8 cellular contexts compared by ENCODE assay signal in the genomic region with DNA sequence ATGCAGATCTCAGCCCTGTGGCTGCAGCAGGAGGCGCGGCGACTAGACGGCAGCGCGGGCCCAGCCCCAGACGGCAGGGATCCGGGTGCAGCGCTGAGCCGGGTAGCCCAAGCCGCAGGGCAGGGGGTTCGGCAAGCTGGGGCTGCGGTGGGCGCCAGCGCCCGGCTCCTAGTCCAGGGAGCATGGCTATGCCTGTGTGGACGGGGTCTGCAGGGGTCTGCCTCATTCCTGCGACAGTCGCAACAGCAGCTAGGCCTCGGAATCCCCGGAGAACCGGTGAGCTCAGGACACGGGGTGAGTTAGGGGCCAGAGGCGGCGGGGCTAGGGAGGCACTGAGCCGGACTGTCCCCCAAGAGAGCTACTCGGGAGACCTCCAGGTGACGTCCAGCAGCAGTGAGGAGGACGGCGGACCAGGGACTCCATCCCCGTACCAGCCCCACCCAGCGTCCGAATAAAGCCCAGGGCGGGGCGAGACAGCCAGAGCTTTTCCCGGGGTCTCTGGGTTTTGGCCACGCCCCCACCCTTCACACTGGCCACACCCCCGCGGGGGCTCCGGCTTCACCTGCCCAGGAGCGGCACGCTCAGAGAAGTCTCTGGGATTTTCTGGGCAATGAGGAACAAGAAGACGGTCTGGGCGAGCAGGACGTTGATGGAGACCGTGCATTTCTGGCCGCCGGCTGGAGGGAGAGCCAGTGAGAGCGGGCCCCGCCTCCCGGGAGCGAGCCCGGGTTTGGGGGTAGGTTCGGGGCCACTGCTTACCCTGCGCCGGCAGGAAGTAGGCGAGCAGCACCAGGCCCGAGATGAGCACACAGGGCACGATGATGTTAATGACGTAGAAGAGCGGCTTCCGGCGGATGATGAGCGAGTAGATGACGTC. TPM values are rescaled to one million over a fixed set of nuclear protein-coding genes. Genes with fewer than 3 reads are reported as not detected.
DNase-seq lines count a peak whose midpoint lies in the region; ATAC-seq, FAIRE-seq and TF ChIP-seq lines count a peak whose summit lies in the region.

No MANE protein-coding gene starts in this region.

- in situ Hi-C loops in HepG2 (cut with HindIII; ENCODE audit: extremely low pct_ligation_motif_present, low pct_unique_long_range_greater_than_20kb) = loop anchor here (10.0 kb wide), 1 partner anchor 154 kb away; no protein-coding TSS in a partner anchor

- TF ChIP-seq POLR2A in HepG2 (IDR thresholded peaks at IDR 0.05; ENCODE audit: insufficient read depth in 1 of 2, low read depth in 2 of 2, low read length in 2 of 2) = no peak
- no peak for TF ChIP-seq POLR2A in suprapubic skin (IDR thresholded peaks at IDR 0.05)

- CTCF ChIA-PET in HepG2 (lab: Yijun Ruan, JAX; ENCODE audit: low intra/inter-chr PET ratio, low total read pairs) = no interaction called here

- intact Hi-C loops in HepG2 (cut with micrococcal nuclease; ENCODE audit: unreplicated experiment) = loop anchor here (10.0 kb wide), 1 partner anchor 164 kb away; no protein-coding TSS in a partner anchor

- DNase-seq in T follicular helper cell (ENCODE audit: low read depth) = peak; percentile 64
- no peak for DNase-seq in astrocyte (ENCODE audit: low read depth)
- DNase-seq in HepG2 (ENCODE audit: low spot score) = no peak
- peak in 1 of 2 donors; percentile 74 for DNase-seq in suprapubic skin (ENCODE audit: low spot score in 2 of 2)
- no peak for DNase-seq in NCI-H1105 treated with DMSO at 0.1 percent for 48 hours (lab: John Stamatoyannopoulos, UW)
- no peak for DNase-seq in DMS 273 (lab: John Stamatoyannopoulos, UW; ENCODE audit: unreplicated experiment)
- DNase-seq in NCI-H2029 (lab: John Stamatoyannopoulos, UW) = no peak

- H3K27ac Mint-ChIP-seq in astrocyte (ENCODE audit: unreplicated experiment) = no peak overlapping the region

- no peaks in the 10 kb centered on the region for H3K4me1 Mint-ChIP-seq in astrocyte (ENCODE audit: low read depth, unreplicated experiment)

- H3K27me3 ChIP-seq in astrocyte (ENCODE audit: insufficient read depth, low read length) = peaks cover 2% of the 10 kb centered on the region
- H3K27me3 ChIP-seq in HepG2 (ENCODE audit: control insufficient read depth in 1 of 2, insufficient read depth in 2 of 2, low read length in 2 of 2) = no peaks in the 10 kb centered on the region
- no peaks in the 10 kb centered on the region for H3K27me3 ChIP-seq in suprapubic skin

- H3K27ac ChIP-seq in astrocyte (ENCODE audit: low read depth, low read length) = no peak overlapping the region
- H3K27ac ChIP-seq in HepG2 (ENCODE audit: extremely low read length, insufficient read depth, low read length) = no peak overlapping the region
- no peak overlapping the region for H3K27ac ChIP-seq in suprapubic skin

- TF ChIP-seq RAD21 in HepG2 (CRISPR knock-in tag; IDR thresholded peaks at IDR 0.05) = no peak

- FAIRE-seq in astrocyte (lab: Jason Lieb, UNC) (no peak), HepG2 (lab: Jason Lieb, UNC) (no peak)

- WGBS in HepG2 (ENCODE audit: low lambda C conversion rate) = 97% methylated on average over 31 of the region's 65 CpGs
- 55% methylated on average over 48 of the region's 65 CpGs for WGBS in suprapubic skin

- peak overlapping the region; percentile 23 for H3K9ac ChIP-seq in astrocyte (ENCODE audit: low read length)
- H3K9ac ChIP-seq in HepG2 (ENCODE audit: insufficient read depth, low read depth, low read length) = no peak overlapping the region

- H3K79me2 ChIP-seq in astrocyte (ENCODE audit: insufficient read depth, low read length) (no peaks in the 10 kb centered on the region), HepG2 (ENCODE audit: insufficient read depth, low read length) (no peaks in the 10 kb centered on the region)

- peak overlapping the region; percentile 78 for H3K4me2 ChIP-seq in astrocyte (ENCODE audit: low read length)
- H3K4me2 ChIP-seq in HepG2 (ENCODE audit: low read depth, low read length) = no peak overlapping the region

- H3K4me3 ChIP-seq in astrocyte (ENCODE audit: insufficient read depth, low read depth, low read length) = peak overlapping the region; percentile 53
- no peak overlapping the region for H3K4me3 ChIP-seq in HepG2 (replicated peaks in 1 of 3; ENCODE audit: insufficient read depth in 1 of 3, low read depth in 2 of 3, low read length in 3 of 3)
- H3K4me3 ChIP-seq in suprapubic skin = peak overlapping the region; percentile 63

- H3K9me3 Mint-ChIP-seq in astrocyte (ENCODE audit: unreplicated experiment) = no peaks in the 10 kb centered on the region

- BruUV-seq in HepG2 (replicated peaks; lab: Mats Ljungman, UMichigan) = no TSS peak

- H4K20me1 ChIP-seq in astrocyte (ENCODE audit: insufficient read depth, low read length) (peaks cover 7% of the 10 kb centered on the region), HepG2 (ENCODE audit: insufficient read depth, low read length) (no peaks in the 10 kb centered on the region)

- H3K9me3 ChIP-seq in astrocyte (ENCODE audit: insufficient read depth, low read depth, low read length) (no peaks in the 10 kb centered on the region), HepG2 (ENCODE audit: low read length) (no peaks in the 10 kb centered on the region), suprapubic skin (no peaks in the 10 kb centered on the region)

- H3K36me3 ChIP-seq in astrocyte (ENCODE audit: insufficient read depth, low read length) = peaks cover 2% of the 10 kb centered on the region
- H3K36me3 ChIP-seq in HepG2 (replicated peaks in 1 of 2; ENCODE audit: control insufficient read depth in 1 of 2, insufficient read depth in 2 of 2, low read length in 2 of 2) = peaks cover 11 to 20% of the 10 kb centered on the region in 2 experiments; a peak in 4 of 5 replicates
- peaks cover 19% of the 10 kb centered on the region for H3K36me3 ChIP-seq in suprapubic skin

- H3K4me3 Mint-ChIP-seq in astrocyte (ENCODE audit: unreplicated experiment) = no peak overlapping the region

- POLR2A ChIA-PET in HepG2 (lab: Yijun Ruan, JAX) = no interaction called here

- ATAC-seq in HepG2 (no peak), HG03280 (IDR thresholded peaks at IDR 0.05; ENCODE audit: unreplicated experiment) (no peak)

- TF ChIP-seq EP300 in HepG2 (IDR thresholded peaks at IDR 0.05; ENCODE audit: low read depth in 2 of 2, low read length in 2 of 2) (no peak), HepG2 (CRISPR knock-in tag; IDR thresholded peaks at IDR 0.05; ENCODE audit: borderline replicate concordance) (no peak), suprapubic skin (IDR thresholded peaks at IDR 0.05) (no peak)

- TF ChIP-seq CTCF in astrocyte (IDR thresholded peaks at IDR 0.05; ENCODE audit: insufficient read depth, low read depth, low read length) = no peak
- no peak for TF ChIP-seq CTCF in HepG2 (CRISPR knock-in tag; IDR thresholded peaks at IDR 0.05)
- TF ChIP-seq CTCF in suprapubic skin (IDR thresholded peaks at IDR 0.05) = no peak

- peak overlapping the region; percentile 35 for H2AFZ ChIP-seq in astrocyte (ENCODE audit: low read depth, low read length)
- no peak overlapping the region for H2AFZ ChIP-seq in HepG2 (ENCODE audit: low read length)

- H3K4me1 ChIP-seq in astrocyte (ENCODE audit: insufficient read depth, low read length) (peaks cover 6% of the 10 kb centered on the region), HepG2 (ENCODE audit: insufficient read depth, low read length) (peaks cover 27% of the 10 kb centered on the region), suprapubic skin (peaks cover 45% of the 10 kb centered on the region)

- peaks cover 22% of the 10 kb centered on the region for H3K36me3 Mint-ChIP-seq in astrocyte (ENCODE audit: low read depth, unreplicated experiment)

- H3K27me3 Mint-ChIP-seq in astrocyte (ENCODE audit: low read depth, unreplicated experiment) = no peaks in the 10 kb centered on the region

RNA-seq across cellular contexts. Expression of a gene that starts 1.1 kb away (rescaled TPM):
- 2.2 and 3.9 TPM in 2 replicates for total RNA-seq in astrocyte
- total RNA-seq in HepG2 (2016; rRNA removed; fragmentation: Illumina TruSeq; extraction: Trizol) = 0.20 TPM in 1 of 2 replicates, not detected in the other
- total RNA-seq in HepG2 (2016; cell fraction: cytosol; rRNA removed; fragmentation: Illumina TruSeq; extraction: Trizol; ENCODE audit: low read depth) = not detected in 2 replicates
- 0.28 TPM in 1 of 2 replicates, not detected in the other for total RNA-seq in HepG2 (2016; cell fraction: insoluble cytoplasmic fraction; rRNA removed; fragmentation: Illumina TruSeq; extraction: Trizol)
- total RNA-seq in HepG2 (2016; cell fraction: membrane; rRNA removed; fragmentation: Illumina TruSeq; extraction: Trizol) = 0.06 and 0.07 TPM in 2 replicates
- 0.59 and 0.66 TPM in 2 replicates for total RNA-seq in HepG2 (2016; cell fraction: nucleus; rRNA removed; fragmentation: Illumina TruSeq; extraction: Trizol)
- 0.59 and 0.82 TPM in 2 replicates for polyA plus RNA-seq in HepG2 (2011; rRNA removed)
- polyA plus RNA-seq in HepG2 (2011; cell fraction: cytosol; rRNA removed) = 0.22 and 0.34 TPM in 2 replicates
- 5.9 and 7.7 TPM in 2 replicates for polyA plus RNA-seq in HepG2 (2011; cell fraction: nucleus; rRNA removed)
- polyA plus RNA-seq in HepG2 (2012) = 0.52 and 0.69 TPM in 2 replicates
- polyA plus RNA-seq in HepG2 (2016; cell fraction: cytosol; fragmentation: Illumina TruSeq; extraction: Trizol; ENCODE audit: low read depth) = 0.05 and 0.09 TPM in 2 replicates
- polyA plus RNA-seq in HepG2 (2016; cell fraction: insoluble cytoplasmic fraction; fragmentation: Illumina TruSeq; extraction: Trizol; ENCODE audit: low read depth) = not detected in 2 replicates
- 0.05 TPM in 1 of 2 replicates, not detected in the other for polyA plus RNA-seq in HepG2 (2016; cell fraction: membrane; fragmentation: Illumina TruSeq; extraction: Trizol; ENCODE audit: low read depth)
- 0.82 and 0.93 TPM in 2 replicates for polyA plus RNA-seq in HepG2 (2016; cell fraction: nucleus; fragmentation: Illumina TruSeq; extraction: Trizol; ENCODE audit: insufficient read depth, low read depth)
- polyA minus RNA-seq in HepG2 (2011; rRNA and poly(A)+ RNA removed; ENCODE audit: low replicate concordance) = 0.37 and 1.6 TPM in 2 replicates
- not detected in 2 replicates for polyA minus RNA-seq in HepG2 (2011; cell fraction: cytosol; rRNA and poly(A)+ RNA removed)
- 6.2 and 6.3 TPM in 2 replicates for polyA minus RNA-seq in HepG2 (2011; cell fraction: nucleus; rRNA and poly(A)+ RNA removed)
- 1 to 10 TPM; 3.7 to 9.8 (median 7.5) TPM for total RNA-seq in suprapubic skin

RNA-seq across cellular contexts. Expression of a gene that starts 2.4 kb away (rescaled TPM):
- total RNA-seq in astrocyte (0.20 and 0.43 TPM in 2 replicates), HepG2 (2016; rRNA removed; fragmentation: Illumina TruSeq; extraction: Trizol) (0.25 and 0.53 TPM in 2 replicates), suprapubic skin (1 to 10 TPM; 1.7 to 6.0 (median 2.4) TPM)
- total RNA-seq in HepG2 (2016; cell fraction: cytosol; rRNA removed; fragmentation: Illumina TruSeq; extraction: Trizol; ENCODE audit: low read depth) = 0.20 TPM in 1 of 2 replicates, not detected in the other
- 0.12 and 0.39 TPM in 2 replicates for total RNA-seq in HepG2 (2016; cell fraction: insoluble cytoplasmic fraction; rRNA removed; fragmentation: Illumina TruSeq; extraction: Trizol)
- 0.37 and 0.90 TPM in 2 replicates for total RNA-seq in HepG2 (2016; cell fraction: membrane; rRNA removed; fragmentation: Illumina TruSeq; extraction: Trizol)
- 0.31 and 0.44 TPM in 2 replicates for total RNA-seq in HepG2 (2016; cell fraction: nucleus; rRNA removed; fragmentation: Illumina TruSeq; extraction: Trizol)
- polyA plus RNA-seq in HepG2 (2011; rRNA removed) = 0.59 and 1.3 TPM in 2 replicates
- polyA plus RNA-seq in HepG2 (2011; cell fraction: cytosol; rRNA removed) = 0.27 and 0.40 TPM in 2 replicates
- polyA plus RNA-seq in HepG2 (2011; cell fraction: nucleus; rRNA removed) = 6.8 and 8.7 TPM in 2 replicates
- 0.39 and 0.76 TPM in 2 replicates for polyA plus RNA-seq in HepG2 (2012)
- 0.17 and 0.27 TPM in 2 replicates for polyA plus RNA-seq in HepG2 (2016; cell fraction: cytosol; fragmentation: Illumina TruSeq; extraction: Trizol; ENCODE audit: low read depth)
- polyA plus RNA-seq in HepG2 (2016; cell fraction: insoluble cytoplasmic fraction; fragmentation: Illumina TruSeq; extraction: Trizol; ENCODE audit: low read depth) = 0.12 and 0.25 TPM in 2 replicates
- polyA plus RNA-seq in HepG2 (2016; cell fraction: membrane; fragmentation: Illumina TruSeq; extraction: Trizol; ENCODE audit: low read depth) = 0.39 and 0.45 TPM in 2 replicates
- polyA plus RNA-seq in HepG2 (2016; cell fraction: nucleus; fragmentation: Illumina TruSeq; extraction: Trizol; ENCODE audit: insufficient read depth, low read depth) = 1.8 and 2.2 TPM in 2 replicates
- 0.23 and 0.64 TPM in 2 replicates for polyA minus RNA-seq in HepG2 (2011; rRNA and poly(A)+ RNA removed; ENCODE audit: low replicate concordance)
- polyA minus RNA-seq in HepG2 (2011; cell fraction: cytosol; rRNA and poly(A)+ RNA removed) = 0.20 TPM in 1 of 2 replicates, not detected in the other
- polyA minus RNA-seq in HepG2 (2011; cell fraction: nucleus; rRNA and poly(A)+ RNA removed) = 0.50 TPM in 1 of 2 replicates, not detected in the other

RNA-seq across cellular contexts. Expression of a gene that starts 31.6 kb away (rescaled TPM):
- total RNA-seq in astrocyte (0.09 TPM in 1 of 2 replicates, not detected in the other), HepG2 (2016; rRNA removed; fragmentation: Illumina TruSeq; extraction: Trizol) (not detected in 2 replicates), suprapubic skin (not detected)
- not detected in 2 replicates for total RNA-seq in HepG2 (2016; cell fraction: cytosol; rRNA removed; fragmentation: Illumina TruSeq; extraction: Trizol; ENCODE audit: low read depth)
- not detected in 2 replicates for total RNA-seq in HepG2 (2016; cell fraction: insoluble cytoplasmic fraction; rRNA removed; fragmentation: Illumina TruSeq; extraction: Trizol)
- not detected in 2 replicates for total RNA-seq in HepG2 (2016; cell fraction: membrane; rRNA removed; fragmentation: Illumina TruSeq; extraction: Trizol)
- not detected in 2 replicates for total RNA-seq in HepG2 (2016; cell fraction: nucleus; rRNA removed; fragmentation: Illumina TruSeq; extraction: Trizol)
- polyA plus RNA-seq in HepG2 (2011; rRNA removed) = not detected in 2 replicates
- polyA plus RNA-seq in HepG2 (2011; cell fraction: cytosol; rRNA removed) = not detected in 2 replicates
- polyA plus RNA-seq in HepG2 (2011; cell fraction: nucleus; rRNA removed) = not detected in 2 replicates
- polyA plus RNA-seq in HepG2 (2012) = 0.35 and 0.58 TPM in 2 replicates
- not detected in 2 replicates for polyA plus RNA-seq in HepG2 (2016; cell fraction: cytosol; fragmentation: Illumina TruSeq; extraction: Trizol; ENCODE audit: low read depth)
- not detected in 2 replicates for polyA plus RNA-seq in HepG2 (2016; cell fraction: insoluble cytoplasmic fraction; fragmentation: Illumina TruSeq; extraction: Trizol; ENCODE audit: low read depth)
- polyA plus RNA-seq in HepG2 (2016; cell fraction: membrane; fragmentation: Illumina TruSeq; extraction: Trizol; ENCODE audit: low read depth) = not detected in 2 replicates
- not detected in 2 replicates for polyA plus RNA-seq in HepG2 (2016; cell fraction: nucleus; fragmentation: Illumina TruSeq; extraction: Trizol; ENCODE audit: insufficient read depth, low read depth)
- not detected in 2 replicates for polyA minus RNA-seq in HepG2 (2011; rRNA and poly(A)+ RNA removed; ENCODE audit: low replicate concordance)
- polyA minus RNA-seq in HepG2 (2011; cell fraction: cytosol; rRNA and poly(A)+ RNA removed) = not detected in 2 replicates
- not detected in 2 replicates for polyA minus RNA-seq in HepG2 (2011; cell fraction: nucleus; rRNA and poly(A)+ RNA removed)

RNA-seq across cellular contexts. Expression of a gene that starts 39.4 kb away (rescaled TPM):
- total RNA-seq in astrocyte (36.8 and 43.0 TPM in 2 replicates), HepG2 (2016; rRNA removed; fragmentation: Illumina TruSeq; extraction: Trizol) (47.2 and 47.9 TPM in 2 replicates), suprapubic skin (10 to 100 TPM; 35.7 to 74.3 (median 41.6) TPM)
- 22.1 and 25.5 TPM in 2 replicates for total RNA-seq in HepG2 (2016; cell fraction: cytosol; rRNA removed; fragmentation: Illumina TruSeq; extraction: Trizol; ENCODE audit: low read depth)
- 40.6 and 48.7 TPM in 2 replicates for total RNA-seq in HepG2 (2016; cell fraction: insoluble cytoplasmic fraction; rRNA removed; fragmentation: Illumina TruSeq; extraction: Trizol)
- total RNA-seq in HepG2 (2016; cell fraction: membrane; rRNA removed; fragmentation: Illumina TruSeq; extraction: Trizol) = 28.0 and 32.2 TPM in 2 replicates
- 21.3 and 23.1 TPM in 2 replicates for total RNA-seq in HepG2 (2016; cell fraction: nucleus; rRNA removed; fragmentation: Illumina TruSeq; extraction: Trizol)
- polyA plus RNA-seq in HepG2 (2011; rRNA removed) = 35.0 and 35.4 TPM in 2 replicates
- polyA plus RNA-seq in HepG2 (2011; cell fraction: cytosol; rRNA removed) = 31.3 and 45.3 TPM in 2 replicates
- polyA plus RNA-seq in HepG2 (2011; cell fraction: nucleus; rRNA removed) = 41.0 and 42.8 TPM in 2 replicates
- polyA plus RNA-seq in HepG2 (2012) = 19.7 and 27.6 TPM in 2 replicates
- polyA plus RNA-seq in HepG2 (2016; cell fraction: cytosol; fragmentation: Illumina TruSeq; extraction: Trizol; ENCODE audit: low read depth) = 21.7 and 29.8 TPM in 2 replicates
- 44.9 and 50.2 TPM in 2 replicates for polyA plus RNA-seq in HepG2 (2016; cell fraction: insoluble cytoplasmic fraction; fragmentation: Illumina TruSeq; extraction: Trizol; ENCODE audit: low read depth)
- polyA plus RNA-seq in HepG2 (2016; cell fraction: membrane; fragmentation: Illumina TruSeq; extraction: Trizol; ENCODE audit: low read depth) = 22.8 and 26.7 TPM in 2 replicates
- 36.1 and 36.6 TPM in 2 replicates for polyA plus RNA-seq in HepG2 (2016; cell fraction: nucleus; fragmentation: Illumina TruSeq; extraction: Trizol; ENCODE audit: insufficient read depth, low read depth)
- 77.5 and 91.1 TPM in 2 replicates for polyA minus RNA-seq in HepG2 (2011; rRNA and poly(A)+ RNA removed; ENCODE audit: low replicate concordance)
- polyA minus RNA-seq in HepG2 (2011; cell fraction: cytosol; rRNA and poly(A)+ RNA removed) = 17.0 and 18.5 TPM in 2 replicates
- polyA minus RNA-seq in HepG2 (2011; cell fraction: nucleus; rRNA and poly(A)+ RNA removed) = 20.0 and 27.3 TPM in 2 replicates

RNA-seq across cellular contexts. Expression of a gene that starts 39.6 kb away (rescaled TPM):
- total RNA-seq in astrocyte = 88.0 and 89.7 TPM in 2 replicates
- total RNA-seq in HepG2 (2016; rRNA removed; fragmentation: Illumina TruSeq; extraction: Trizol) = 35.7 and 44.1 TPM in 2 replicates
- total RNA-seq in HepG2 (2016; cell fraction: cytosol; rRNA removed; fragmentation: Illumina TruSeq; extraction: Trizol; ENCODE audit: low read depth) = 16.6 and 21.0 TPM in 2 replicates
- 35.1 and 40.1 TPM in 2 replicates for total RNA-seq in HepG2 (2016; cell fraction: insoluble cytoplasmic fraction; rRNA removed; fragmentation: Illumina TruSeq; extraction: Trizol)
- 55.7 and 57.0 TPM in 2 replicates for total RNA-seq in HepG2 (2016; cell fraction: membrane; rRNA removed; fragmentation: Illumina TruSeq; extraction: Trizol)
- 35.7 and 36.1 TPM in 2 replicates for total RNA-seq in HepG2 (2016; cell fraction: nucleus; rRNA removed; fragmentation: Illumina TruSeq; extraction: Trizol)
- polyA plus RNA-seq in HepG2 (2011; rRNA removed) = 45.4 and 49.9 TPM in 2 replicates
- polyA plus RNA-seq in HepG2 (2011; cell fraction: cytosol; rRNA removed) = 56.8 and 59.9 TPM in 2 replicates
- 75.7 and 85.0 TPM in 2 replicates for polyA plus RNA-seq in HepG2 (2011; cell fraction: nucleus; rRNA removed)
- 54.2 and 62.3 TPM in 2 replicates for polyA plus RNA-seq in HepG2 (2012)
- polyA plus RNA-seq in HepG2 (2016; cell fraction: cytosol; fragmentation: Illumina TruSeq; extraction: Trizol; ENCODE audit: low read depth) = 28.1 and 30.9 TPM in 2 replicates
- 58.7 and 75.7 TPM in 2 replicates for polyA plus RNA-seq in HepG2 (2016; cell fraction: insoluble cytoplasmic fraction; fragmentation: Illumina TruSeq; extraction: Trizol; ENCODE audit: low read depth)
- polyA plus RNA-seq in HepG2 (2016; cell fraction: membrane; fragmentation: Illumina TruSeq; extraction: Trizol; ENCODE audit: low read depth) = 80.2 and 86.8 TPM in 2 replicates
- polyA plus RNA-seq in HepG2 (2016; cell fraction: nucleus; fragmentation: Illumina TruSeq; extraction: Trizol; ENCODE audit: insufficient read depth, low read depth) = 94.6 and 94.8 TPM in 2 replicates
- polyA minus RNA-seq in HepG2 (2011; rRNA and poly(A)+ RNA removed; ENCODE audit: low replicate concordance) = 83.4 and 279 TPM in 2 replicates
- polyA minus RNA-seq in HepG2 (2011; cell fraction: cytosol; rRNA and poly(A)+ RNA removed) = 40.3 and 46.3 TPM in 2 replicates
- 27.2 and 33.9 TPM in 2 replicates for polyA minus RNA-seq in HepG2 (2011; cell fraction: nucleus; rRNA and poly(A)+ RNA removed)
- 100 to 1,000 TPM in 2 of 4 donors, 10 to 100 TPM in 2; 74.1 to 118 (median 99.4) TPM for total RNA-seq in suprapubic skin

Comparison
In these comparisons a context has a peak if more than half of its experiments do, and no peak if none do; other contexts are left out.
1. H3K4me3 ChIP-seq: peak in astrocyte (single experiment) and suprapubic skin (single experiment); none in HepG2 (0 of 3).